In the genomic region with DNA sequence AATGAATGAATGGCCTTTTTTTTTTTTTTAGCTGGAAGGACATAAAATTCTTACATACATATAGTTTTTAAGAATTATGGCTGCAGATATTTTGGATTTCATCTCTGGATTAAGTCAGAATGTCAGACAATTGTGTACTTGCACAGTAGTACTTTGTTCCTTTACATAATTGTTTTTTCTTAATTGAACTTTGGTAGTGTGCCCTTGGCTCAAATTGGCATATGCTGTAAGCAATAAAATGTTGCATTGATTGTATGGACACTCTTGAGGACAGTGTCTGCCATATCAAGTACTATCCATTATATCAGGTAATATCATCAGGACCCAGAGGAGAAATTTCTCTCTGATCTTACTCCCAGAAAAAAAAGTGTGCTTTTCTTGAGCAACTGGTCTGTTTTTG, we compare ENCODE assay signal across 22 cellular contexts.
"Had no signal": no experiment of that assay in that cellular context is flagged by ENCODE, and none has a peak within 500 bp of the region (broad histone marks: within the 10 kb centered on the region; RNA-seq: fewer than 3 reads in every experiment).

No MANE protein-coding gene starts in this region.

- H3K4me3 Mint-ChIP-seq: IgD-negative memory B cell had no signal

- H3K9ac ChIP-seq: KMS-11 had no signal

- H3K9me3 ChIP-seq: SJCRH30 had no signal

- H3K4me2 ChIP-seq: KMS-11 had no signal

- H3K27ac Mint-ChIP-seq: IgD-negative memory B cell had no signal

- H3K4me1 ChIP-seq: SJCRH30 had no signal

- H3K9me3 Mint-ChIP-seq: IgD-negative memory B cell had no signal

- DNase-seq: Kasumi-1, MM.1S, NCI-H1092 treated with DMSO at 0.1 percent for 48 hours, NCI-H1436, NCI-H187, NCI-H2029, NCI-H2081 treated with DMSO at 0.1 percent for 48 hours, NCI-H2171, NCI-H226, NCI-H446, NCI-H510A, NCI-H524 treated with DMSO at 0.1 percent for 48 hours, NCI-H69, NCI-H774, SHP77 treated with DMSO at 0.1 percent for 48 hours, SJCRH30 had no signal

- H3K4me3 ChIP-seq: K562, SJCRH30 had no signal

- H3K36me3 ChIP-seq: SJCRH30 had no signal

- H3K27me3 ChIP-seq: SJCRH30 had no signal

- FAIRE-seq: K562 had no signal

- H3K27me3 Mint-ChIP-seq: IgD-negative memory B cell had no signal

- H3K27ac ChIP-seq: KMS-11, SJCRH30 had no signal

- ATAC-seq: K562, Panc1, Right ventricle myocardium inferior, SK-N-SH treated with all-trans-retinoic acid at 6 μM for 48 hours had no signal
